ENCODE assay signal across 13 cellular contexts in genomic region chr1:234912541-234913312, GRCh38.
DNase-seq lines count a peak whose midpoint lies in the region; ATAC-seq and TF ChIP-seq lines count a peak whose summit lies in the region.
"Had no signal": no experiment of that assay in that cellular context is flagged by ENCODE, and none has a peak within 500 bp of the region (broad histone marks: within the 10 kb centered on the region; RNA-seq: fewer than 3 reads in every experiment).

No MANE protein-coding gene starts in this region.

- H3K27ac ChIP-seq in esophagus squamous epithelium (peak overlapping the region in 3 of 4 donors; percentile 33 to 53 (median 40)), vagina (peak overlapping the region; percentile 24), OCI-LY7 (ENCODE audit: low read depth, low read length, poor library complexity, severe bottlenecking) (no peak overlapping the region)

- WGBS in esophagus squamous epithelium, 2 donors: 70 to 81% methylated on average over 6 to 10 of the region's 10 CpGs

- peak overlapping the region; percentile 82 for H3K27ac Mint-ChIP-seq in activated naive CD8-positive, alpha-beta T cell treated with anti-CD3 and anti-CD28 coated beads, Interleukin-2, amount 10 ng/mL, durations not matched to agents 7 days and 5 days
- H3K27ac Mint-ChIP-seq in activated naive CD8-positive, alpha-beta T cell treated with anti-CD3 and anti-CD28 coated beads for 36 hours: no peak overlapping the region
- H3K27ac Mint-ChIP-seq: activated T-cell treated with anti-CD3 and anti-CD28 coated beads, Interleukin-2, amount 50 U/mL, for 72 hours had no signal

- H2AFZ ChIP-seq in OCI-LY7 (ENCODE audit: low read length): no peak overlapping the region

- no peaks in the 10 kb centered on the region for H3K79me2 ChIP-seq in OCI-LY7 (ENCODE audit: insufficient read depth, low read depth, low read length)

- no peaks in the 10 kb centered on the region for H3K27me3 Mint-ChIP-seq in activated naive CD8-positive, alpha-beta T cell treated with anti-CD3 and anti-CD28 coated beads, Interleukin-2, amount 10 ng/mL, durations not matched to agents 7 days and 5 days
- H3K27me3 Mint-ChIP-seq in activated naive CD8-positive, alpha-beta T cell treated with anti-CD3 and anti-CD28 coated beads for 36 hours: no peaks in the 10 kb centered on the region

- CTCF ChIA-PET in OCI-LY7 (lab: Charles Lee; ENCODE audit: unreplicated experiment): no interaction called here

- H3K9me2 ChIP-seq in OCI-LY7 (ENCODE audit: insufficient read depth, low read length): no peaks in the 10 kb centered on the region

- H4K20me1 ChIP-seq in OCI-LY7 (ENCODE audit: insufficient read depth, low read length): no peaks in the 10 kb centered on the region

- no peak overlapping the region for H3K4me3 ChIP-seq in esophagus squamous epithelium
- no peak overlapping the region for H3K4me3 ChIP-seq in vagina
- no peak overlapping the region for H3K4me3 ChIP-seq in OCI-LY7 (ENCODE audit: low read depth, low read length, poor library complexity, severe bottlenecking)
- H3K4me3 ChIP-seq: mucosa of descending colon had no signal

- POLR2A ChIA-PET in activated naive CD8-positive, alpha-beta T cell treated with anti-CD3 and anti-CD28 coated beads, Interleukin-2, amount 10 ng/mL, durations not matched to agents 7 days and 5 days (lab: Charles Lee): interaction anchor here (0.6 to 1.7 kb wide), 3 partner anchors 21 to 67 kb away, joined by 3 to 4 read pairs (median 4); no protein-coding TSS in a partner anchor
- POLR2A ChIA-PET in OCI-LY7 (lab: Charles Lee): interaction anchor here (0.6 to 2.3 kb wide), 3 partner anchors 13 to 53 kb away, joined by 3 to 6 read pairs (median 3); no protein-coding TSS in a partner anchor

- H3K9me3 ChIP-seq in esophagus squamous epithelium: no peaks in the 10 kb centered on the region
- H3K9me3 ChIP-seq in vagina: no peaks in the 10 kb centered on the region
- H3K9me3 ChIP-seq in OCI-LY7 (ENCODE audit: low read length): no peaks in the 10 kb centered on the region
- H3K9me3 ChIP-seq: mucosa of descending colon had no signal

- H3K36me3 ChIP-seq in esophagus squamous epithelium (no peaks in the 10 kb centered on the region), vagina (no peaks in the 10 kb centered on the region), OCI-LY7 (ENCODE audit: insufficient read depth, low read length) (no peaks in the 10 kb centered on the region)

- no peak for DNase-seq in activated naive CD8-positive, alpha-beta T cell treated with anti-CD3 and anti-CD28 coated beads, Interleukin-2, amount 10 ng/mL, durations not matched to agents 7 days and 5 days
- no peak for DNase-seq in activated naive CD8-positive, alpha-beta T cell treated with anti-CD3 and anti-CD28 coated beads for 36 hours
- DNase-seq in esophagus squamous epithelium (lab: John Stamatoyannopoulos, UW) (no peak), myocyte (ENCODE audit: low read depth) (peak; percentile 51), vagina (ENCODE audit: extremely low spot score in 2 of 2) (no peak), NAMALWA (ENCODE audit: low spot score) (no peak), OCI-LY7 (ENCODE audit: low spot score) (no peak)
- DNase-seq: ACHN; activated T-cell treated with anti-CD3 and anti-CD28 coated beads, Interleukin-2, amount 50 U/mL, for 72 hours; head of caudate nucleus; mucosa of descending colon; NCI-H2171 had no signal

- no peak overlapping the region for H3K4me2 ChIP-seq in OCI-LY7 (ENCODE audit: low read length)

- H3K36me3 Mint-ChIP-seq in activated naive CD8-positive, alpha-beta T cell treated with anti-CD3 and anti-CD28 coated beads, Interleukin-2, amount 10 ng/mL, durations not matched to agents 7 days and 5 days: no peaks in the 10 kb centered on the region
- H3K36me3 Mint-ChIP-seq in activated naive CD8-positive, alpha-beta T cell treated with anti-CD3 and anti-CD28 coated beads for 36 hours: no peaks in the 10 kb centered on the region

- intact Hi-C loops in esophagus squamous epithelium (cut with DNase I) (no loop called here), vagina (cut with DNase I) (no loop called here), OCI-LY7 (cut with micrococcal nuclease; ENCODE audit: unreplicated experiment) (no loop called here)

- no peak for ATAC-seq in activated naive CD8-positive, alpha-beta T cell treated with anti-CD3 and anti-CD28 coated beads, Interleukin-2, amount 10 ng/mL, durations not matched to agents 7 days and 5 days (ENCODE audit: low read depth)
- ATAC-seq in HG03378 (IDR thresholded peaks at IDR 0.05; ENCODE audit: unreplicated experiment): no peak
- ATAC-seq: mucosa of descending colon had no signal

- TF ChIP-seq CTCF in esophagus squamous epithelium (IDR thresholded peaks at IDR 0.05): no peak
- TF ChIP-seq CTCF in vagina (IDR thresholded peaks at IDR 0.05): no peak
- no peak for TF ChIP-seq CTCF in OCI-LY7 (conservative IDR thresholded peaks at IDR 0.05; ENCODE audit: low read length)

- H3K4me1 ChIP-seq in esophagus squamous epithelium: peaks cover 0 to 49% (median 6%) of the 10 kb centered on the region in 3 donors
- peaks cover 45% of the 10 kb centered on the region for H3K4me1 ChIP-seq in vagina
- H3K4me1 ChIP-seq in OCI-LY7 (ENCODE audit: insufficient read depth, low read length, poor library complexity, severe bottlenecking): peaks cover 24% of the 10 kb centered on the region

- H3K4me3 Mint-ChIP-seq in activated naive CD8-positive, alpha-beta T cell treated with anti-CD3 and anti-CD28 coated beads, Interleukin-2, amount 10 ng/mL, durations not matched to agents 7 days and 5 days: no peak overlapping the region
- no peak overlapping the region for H3K4me3 Mint-ChIP-seq in activated naive CD8-positive, alpha-beta T cell treated with anti-CD3 and anti-CD28 coated beads for 36 hours
- H3K4me3 Mint-ChIP-seq: activated T-cell treated with anti-CD3 and anti-CD28 coated beads, Interleukin-2, amount 50 U/mL, for 72 hours had no signal

- TF ChIP-seq POLR2A in esophagus squamous epithelium (IDR thresholded peaks at IDR 0.05) (no peak), vagina (IDR thresholded peaks at IDR 0.05) (no peak)

- peaks cover 24% of the 10 kb centered on the region for H3K4me1 Mint-ChIP-seq in activated naive CD8-positive, alpha-beta T cell treated with anti-CD3 and anti-CD28 coated beads, Interleukin-2, amount 10 ng/mL, durations not matched to agents 7 days and 5 days
- peaks cover 21% of the 10 kb centered on the region for H3K4me1 Mint-ChIP-seq in activated naive CD8-positive, alpha-beta T cell treated with anti-CD3 and anti-CD28 coated beads for 36 hours

- no TSS peak for BruUV-seq in OCI-LY7 (replicated peaks; lab: Mats Ljungman, UMichigan)

- H3K27me3 ChIP-seq in esophagus squamous epithelium (no peaks in the 10 kb centered on the region), vagina (no peaks in the 10 kb centered on the region)

- H3K9me3 Mint-ChIP-seq in activated naive CD8-positive, alpha-beta T cell treated with anti-CD3 and anti-CD28 coated beads, Interleukin-2, amount 10 ng/mL, durations not matched to agents 7 days and 5 days: no peaks in the 10 kb centered on the region
- no peaks in the 10 kb centered on the region for H3K9me3 Mint-ChIP-seq in activated naive CD8-positive, alpha-beta T cell treated with anti-CD3 and anti-CD28 coated beads for 36 hours
- H3K9me3 Mint-ChIP-seq: activated T-cell treated with anti-CD3 and anti-CD28 coated beads, Interleukin-2, amount 50 U/mL, for 72 hours had no signal
